ENCODE assay signal across 1 cellular context in genomic region chr11:95764267-95764898, GRCh38.
TF ChIP-seq lines count a peak whose summit lies in the region.

No MANE protein-coding gene starts in this region.

TF ChIP-seq in GM12878, 131 proteins besides CTCF, POLR2A, EP300 and RAD21 (continued from another document):
- TF ChIP-seq, protein P1, sequence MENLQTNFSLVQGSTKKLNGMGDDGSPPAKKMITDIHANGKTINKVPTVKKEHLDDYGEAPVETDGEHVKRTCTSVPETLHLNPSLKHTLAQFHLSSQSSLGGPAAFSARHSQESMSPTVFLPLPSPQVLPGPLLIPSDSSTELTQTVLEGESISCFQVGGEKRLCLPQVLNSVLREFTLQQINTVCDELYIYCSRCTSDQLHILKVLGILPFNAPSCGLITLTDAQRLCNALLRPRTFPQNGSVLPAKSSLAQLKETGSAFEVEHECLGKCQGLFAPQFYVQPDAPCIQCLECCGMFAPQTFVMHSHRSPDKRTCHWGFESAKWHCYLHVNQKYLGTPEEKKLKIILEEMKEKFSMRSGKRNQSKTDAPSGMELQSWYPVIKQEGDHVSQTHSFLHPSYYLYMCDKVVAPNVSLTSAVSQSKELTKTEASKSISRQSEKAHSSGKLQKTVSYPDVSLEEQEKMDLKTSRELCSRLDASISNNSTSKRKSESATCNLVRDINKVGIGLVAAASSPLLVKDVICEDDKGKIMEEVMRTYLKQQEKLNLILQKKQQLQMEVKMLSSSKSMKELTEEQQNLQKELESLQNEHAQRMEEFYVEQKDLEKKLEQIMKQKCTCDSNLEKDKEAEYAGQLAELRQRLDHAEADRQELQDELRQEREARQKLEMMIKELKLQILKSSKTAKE (IDR thresholded peaks at IDR 0.05; ENCODE audit: low read depth, poor library complexity, severe bottlenecking): peak; percentile 41
- no peak for TF ChIP-seq MXI1 (IDR thresholded peaks at IDR 0.05; ENCODE audit: low read depth, low read length)
- TF ChIP-seq TARDBP (IDR thresholded peaks at IDR 0.05; ENCODE audit: borderline replicate concordance): no peak
